16 cellular contexts compared by ENCODE assay signal in genomic region chr15:20878464-20878863, GRCh38. TPM values are rescaled to one million over a fixed set of nuclear protein-coding genes. Genes with fewer than 3 reads are reported as not detected.
DNase-seq lines count a peak whose midpoint lies in the region; ATAC-seq and TF ChIP-seq lines count a peak whose summit lies in the region.
"Not testable (repeated sequence)": the region's sequence is repeated elsewhere in the genome, so short reads cannot be mapped to it uniquely, and the experiment has no call there.
"Had no signal": no experiment of that assay in that cellular context is flagged by ENCODE, and none has a peak within 500 bp of the region (broad histone marks: within the 10 kb centered on the region; RNA-seq: fewer than 3 reads in every experiment).

No MANE protein-coding gene starts in this region.

- not testable (repeated sequence) for H3K79me2 ChIP-seq in hepatocyte; mesendoderm (ENCODE audit: control insufficient read depth, insufficient read depth, low read length)

- not testable (repeated sequence) for H3K27me3 Mint-ChIP-seq in chondrocyte (ENCODE audit: low read depth); natural killer cell treated with Interleukin-12 subunit alpha and Interleukin-12 subunit beta and Interleukin-15 and Interleukin-18, amount 100 ng/mL, for 72 hours; osteocyte (ENCODE audit: unreplicated experiment)

- H3K36me3 ChIP-seq in RWPE2 (ENCODE audit: low read depth); hepatocyte (replicated peaks; ENCODE audit: insufficient read depth, low read depth); mesendoderm (ENCODE audit: control insufficient read depth, insufficient read depth, low read length); sigmoid colon: not testable (repeated sequence)

- H3K4ac ChIP-seq in mesendoderm (ENCODE audit: low read depth, low read length) = not testable (repeated sequence)

- H3K9me3 Mint-ChIP-seq in chondrocyte (ENCODE audit: low read depth); natural killer cell treated with Interleukin-12 subunit alpha and Interleukin-12 subunit beta and Interleukin-15 and Interleukin-18, amount 100 ng/mL, for 72 hours; osteocyte (ENCODE audit: unreplicated experiment): not testable (repeated sequence)

- intact Hi-C loops in sigmoid colon (cut with DNase I) = not testable (repeated sequence)

- not testable (repeated sequence) for H3K4me2 ChIP-seq in hepatocyte; mesendoderm (ENCODE audit: low read length)

- not testable (repeated sequence) for DNase-seq in RWPE2 (ENCODE audit: low spot score)
- DNase-seq in chondrocyte (ENCODE audit: low spot score) (peak; percentile 71), hepatocyte (ENCODE audit: low spot score) (peak; percentile 1), mesendoderm (peak; percentile 20), osteocyte (ENCODE audit: extremely low spot score, unreplicated experiment) (peak; percentile 83), sigmoid colon (peak; percentile 44)
- DNase-seq in natural killer cell treated with Interleukin-12 subunit alpha and Interleukin-12 subunit beta and Interleukin-15 and Interleukin-18, amount 100 ng/mL, for 72 hours (ENCODE audit: low spot score) = peak; percentile 39

- not testable (repeated sequence) for H3K4me3 ChIP-seq in RWPE2 (ENCODE audit: severe bottlenecking); hepatocyte; mesendoderm (ENCODE audit: low read length); sigmoid colon

- not testable (repeated sequence) for H3K36me3 Mint-ChIP-seq in chondrocyte (ENCODE audit: low read depth); natural killer cell treated with Interleukin-12 subunit alpha and Interleukin-12 subunit beta and Interleukin-15 and Interleukin-18, amount 100 ng/mL, for 72 hours; osteocyte (ENCODE audit: unreplicated experiment)

- not testable (repeated sequence) for H3K9me3 ChIP-seq in RWPE2 (ENCODE audit: severe bottlenecking); hepatocyte (ENCODE audit: low read depth); sigmoid colon

- TF ChIP-seq CTCF in RWPE2 (IDR thresholded peaks at IDR 0.05; ENCODE audit: poor library complexity, severe bottlenecking); chondrocyte (IDR thresholded peaks at IDR 0.05); hepatocyte (IDR thresholded peaks at IDR 0.05; ENCODE audit: poor library complexity); osteocyte (IDR thresholded peaks at IDR 0.05); sigmoid colon (IDR thresholded peaks at IDR 0.05): not testable (repeated sequence)

- H2BK5ac ChIP-seq in mesendoderm (ENCODE audit: low read length) = not testable (repeated sequence)

- H3K9me2 ChIP-seq in hepatocyte (replicated peaks; ENCODE audit: insufficient read depth) = not testable (repeated sequence)

- not testable (repeated sequence) for H3K27me3 ChIP-seq in RWPE2 (ENCODE audit: insufficient read depth, poor library complexity, severe bottlenecking); hepatocyte; mesendoderm (ENCODE audit: insufficient read depth, low read length, poor library complexity); sigmoid colon

- H2AK5ac ChIP-seq in mesendoderm (ENCODE audit: low read length) = not testable (repeated sequence)

- not testable (repeated sequence) for H3K27ac Mint-ChIP-seq in chondrocyte (ENCODE audit: unreplicated experiment); natural killer cell treated with Interleukin-12 subunit alpha and Interleukin-12 subunit beta and Interleukin-15 and Interleukin-18, amount 100 ng/mL, for 72 hours; osteocyte (ENCODE audit: unreplicated experiment)

- H3K4me1 Mint-ChIP-seq in chondrocyte (ENCODE audit: low read depth); natural killer cell treated with Interleukin-12 subunit alpha and Interleukin-12 subunit beta and Interleukin-15 and Interleukin-18, amount 100 ng/mL, for 72 hours (ENCODE audit: low read depth in 2 of 2); osteocyte (ENCODE audit: unreplicated experiment): not testable (repeated sequence)

- not testable (repeated sequence) for H3K9ac ChIP-seq in mesendoderm (ENCODE audit: low read length)

- H3K79me1 ChIP-seq in mesendoderm (ENCODE audit: low read length) = not testable (repeated sequence)

- not testable (repeated sequence) for H2AFZ ChIP-seq in hepatocyte

- TF ChIP-seq POLR2A in sigmoid colon (IDR thresholded peaks at IDR 0.05) = not testable (repeated sequence)

- H3K18ac ChIP-seq in mesendoderm (ENCODE audit: low read length) = not testable (repeated sequence)

- not testable (repeated sequence) for H4K20me1 ChIP-seq in hepatocyte (ENCODE audit: insufficient read depth, poor library complexity, severe bottlenecking)

- 100% methylated on average over 7 of the region's 48 CpGs for WGBS in hepatocyte (ENCODE audit: low lambda C conversion rate, missing lambda C conversion rate)
- WGBS in mesendoderm (ENCODE audit: extremely low coverage, insufficient coverage, low lambda C conversion rate) = no CpG with 5 or more reads among the region's 48 CpGs
- WGBS in sigmoid colon, 2 donors = 70% methylated on average over 15 of the region's 48 CpGs; no CpG with 5 or more reads in 1 of the 2 donors

- H3K23ac ChIP-seq in mesendoderm (ENCODE audit: low read length) = not testable (repeated sequence)

- ATAC-seq in RWPE2 (ENCODE audit: low read depth) = peak; percentile 29; the same call in 1 of the 3 replicates
- not testable (repeated sequence) for ATAC-seq in natural killer cell treated with Interleukin-12 subunit alpha and Interleukin-12 subunit beta and Interleukin-15 and Interleukin-18, amount 100 ng/mL, for 72 hours

- not testable (repeated sequence) for H3K56ac ChIP-seq in mesendoderm (ENCODE audit: low read length)

- H4K5ac ChIP-seq in mesendoderm (ENCODE audit: low read length) = not testable (repeated sequence)

- not testable (repeated sequence) for H3K4me1 ChIP-seq in RWPE2 (ENCODE audit: insufficient read depth, poor library complexity, severe bottlenecking); hepatocyte (ENCODE audit: insufficient read depth); mesendoderm (ENCODE audit: control insufficient read depth, low read depth, low read length); sigmoid colon

- H2BK15ac ChIP-seq in mesendoderm (replicated peaks; ENCODE audit: low read depth) = not testable (repeated sequence)

- H3K4me3 Mint-ChIP-seq in chondrocyte (ENCODE audit: unreplicated experiment); natural killer cell treated with Interleukin-12 subunit alpha and Interleukin-12 subunit beta and Interleukin-15 and Interleukin-18, amount 100 ng/mL, for 72 hours; osteocyte (ENCODE audit: unreplicated experiment): not testable (repeated sequence)

- not testable (repeated sequence) for H3K27ac ChIP-seq in RWPE2 (ENCODE audit: poor library complexity, severe bottlenecking); hepatocyte; mesendoderm (ENCODE audit: low read depth, low read length); sigmoid colon

- not testable (repeated sequence) for TF ChIP-seq EP300 in sigmoid colon (IDR thresholded peaks at IDR 0.05)

- H4K8ac ChIP-seq in mesendoderm (ENCODE audit: low read depth, low read length) = not testable (repeated sequence)

- not testable (repeated sequence) for H2BK120ac ChIP-seq in mesendoderm (ENCODE audit: low read depth, low read length)

RNA-seq across cellular contexts. Expression of gene POTEB2, which starts 12.3 kb away (rescaled TPM):
- not detected in 3 replicates for total RNA-seq in chondrocyte
- not detected in 2 replicates for total RNA-seq in hepatocyte
- not detected in 2 replicates for polyA plus RNA-seq in hepatocyte
- polyA plus RNA-seq in mesendoderm (2013, experiment 1 of 2) = not detected
- polyA plus RNA-seq in mesendoderm (2013, experiment 2 of 2) = not detected
- not detected for total RNA-seq in natural killer cell treated with Interleukin-12 subunit alpha and Interleukin-12 subunit beta and Interleukin-15 and Interleukin-18, amount 100 ng/mL, for 72 hours
- total RNA-seq in osteocyte = not detected in 2 replicates
- not detected for total RNA-seq in sigmoid colon
- not detected for polyA plus RNA-seq in sigmoid colon
- total RNA-seq: A673; CD4-positive, alpha-beta memory T cell; CD4-positive, CD25-positive, alpha-beta regulatory T cell; CD8-positive, alpha-beta memory T cell; Daoy; G401; GM12878 had no signal
- polyA plus RNA-seq: AG04450; CD14-positive monocyte; CD4-positive, alpha-beta memory T cell; CD4-positive, CD25-positive, alpha-beta regulatory T cell; CD8-positive, alpha-beta memory T cell; GM12878 had no signal
